In genomic region chrX:75086731-75087195, GRCh38 we compare ENCODE assay signal across 25 cellular contexts.
DNase-seq lines count a peak whose midpoint lies in the region; ATAC-seq and TF ChIP-seq lines count a peak whose summit lies in the region.
"Had no signal": no experiment of that assay in that cellular context is flagged by ENCODE, and none has a peak within 500 bp of the region (broad histone marks: within the 10 kb centered on the region; RNA-seq: fewer than 3 reads in every experiment).

No MANE protein-coding gene starts in this region.

- DNase-seq in MCF 10A (ENCODE audit: unreplicated experiment): peak; percentile 13
- no peak for DNase-seq in breast epithelium (ENCODE audit: low spot score in 2 of 2)
- DNase-seq in cardiac fibroblast (ENCODE audit: low read depth in 2 of 2): peak; percentile 2 to 63
- DNase-seq in inferior parietal cortex (ENCODE audit: extremely low spot score): peak; percentile 1
- DNase-seq in stomach: peak; percentile 34
- no peak for DNase-seq in right lobe of liver
- DNase-seq in MM.1S: no peak
- no peak for DNase-seq in SK-N-DZ (ENCODE audit: low spot score)
- DNase-seq: activated CD4-positive, alpha-beta T cell treated with anti-CD3 and anti-CD28 coated beads for 48 hours; activated naive CD4-positive, alpha-beta T cell treated with anti-CD3 and anti-CD28 coated beads, Interleukin-2, amount 50 U/mL, for 16 hours; BE2C; Caco-2; endodermal cell; NCI-H146; NCI-H2171 treated with DMSO at 0.1 percent for 48 hours; NCI-H526 treated with DMSO at 0.1 percent for 48 hours; RPMI8226; stimulated activated CD4-positive, alpha-beta T cell treated with anti-CD3 and anti-CD28 coated beads, Interleukin-12 subunit alpha, Interleukin-12 subunit beta, amount 100 ng/mL, for 4 hours; stimulated activated CD4-positive, alpha-beta T cell treated with anti-CD3 and anti-CD28 coated beads, Interleukin-4, amount 100 ng/mL, for 4 hours; stimulated activated naive CD8-positive, alpha-beta T cell treated with anti-CD3 and anti-CD28 coated beads, Interleukin-15, amount 100 ng/mL, for 72 hours; trophoblast cell had no signal

- H3K4me1 Mint-ChIP-seq in MCF 10A (ENCODE audit: insufficient read depth, unreplicated experiment): no peaks in the 10 kb centered on the region
- H3K4me1 Mint-ChIP-seq: endodermal cell had no signal

- H3K9me2 ChIP-seq in MM.1S (replicated peaks; ENCODE audit: insufficient read depth, low read length): no peaks in the 10 kb centered on the region

- no peak overlapping the region for H3K4me3 ChIP-seq in breast epithelium
- no peak overlapping the region for H3K4me3 ChIP-seq in cardiac fibroblast (replicated peaks in 1 of 2; ENCODE audit: low read depth in 2 of 2, low read length in 2 of 2)
- no peak overlapping the region for H3K4me3 ChIP-seq in stomach
- no peak overlapping the region for H3K4me3 ChIP-seq in right lobe of liver
- H3K4me3 ChIP-seq in MM.1S (ENCODE audit: low read length): no peak overlapping the region
- H3K4me3 ChIP-seq: coronary artery, prostate gland, SK-N-MC had no signal

- no peak for ATAC-seq in right lobe of liver
- ATAC-seq: stimulated activated naive CD8-positive, alpha-beta T cell treated with anti-CD3 and anti-CD28 coated beads, Interleukin-15, amount 100 ng/mL, for 72 hours had no signal

- no peaks in the 10 kb centered on the region for H3K36me3 ChIP-seq in breast epithelium
- H3K36me3 ChIP-seq in stomach: no peaks in the 10 kb centered on the region
- H3K36me3 ChIP-seq in right lobe of liver: no peaks in the 10 kb centered on the region
- H3K36me3 ChIP-seq in MM.1S (replicated peaks; ENCODE audit: insufficient read depth, low read length): no peaks in the 10 kb centered on the region
- H3K36me3 ChIP-seq: BE2C, prostate gland had no signal

- TF ChIP-seq CTCF in MCF 10A (IDR thresholded peaks at IDR 0.05; ENCODE audit: unreplicated experiment) (no peak), breast epithelium (IDR thresholded peaks at IDR 0.05) (no peak), cardiac fibroblast (IDR thresholded peaks at IDR 0.05; ENCODE audit: low read depth, low read length) (no peak), stomach (IDR thresholded peaks at IDR 0.05) (no peak), right lobe of liver (IDR thresholded peaks at IDR 0.05) (no peak), MM.1S (IDR thresholded peaks at IDR 0.05; ENCODE audit: low read length) (no peak)

- H3F3A ChIP-seq in MM.1S (ENCODE audit: insufficient read depth, low read length): no peaks in the 10 kb centered on the region

- no TSS peak for BruUV-seq in MCF 10A (replicated peaks; lab: Mats Ljungman, UMichigan)

- TF ChIP-seq EP300 in stomach (IDR thresholded peaks at IDR 0.05): no peak

- CTCF ChIA-PET in MCF 10A (lab: Yijun Ruan, JAX): interaction anchor here (0.7 kb wide), 1 partner anchor 1062 kb away, joined by 3 read pairs; no protein-coding TSS in a partner anchor

- H3K9me3 Mint-ChIP-seq in MCF 10A (ENCODE audit: unreplicated experiment): no peaks in the 10 kb centered on the region
- H3K9me3 Mint-ChIP-seq: stimulated activated naive CD8-positive, alpha-beta T cell treated with anti-CD3 and anti-CD28 coated beads, Interleukin-15, amount 100 ng/mL, for 72 hours had no signal

- H3K27ac Mint-ChIP-seq in MCF 10A (ENCODE audit: low read depth, unreplicated experiment): no peak overlapping the region
- H3K27ac Mint-ChIP-seq: endodermal cell; stimulated activated naive CD8-positive, alpha-beta T cell treated with anti-CD3 and anti-CD28 coated beads, Interleukin-15, amount 100 ng/mL, for 72 hours had no signal

- H3K27me3 Mint-ChIP-seq in MCF 10A (ENCODE audit: insufficient read depth, unreplicated experiment): peaks cover 40% of the 10 kb centered on the region
- H3K27me3 Mint-ChIP-seq: stimulated activated naive CD8-positive, alpha-beta T cell treated with anti-CD3 and anti-CD28 coated beads, Interleukin-15, amount 100 ng/mL, for 72 hours had no signal

- H3K36me3 Mint-ChIP-seq in MCF 10A (ENCODE audit: insufficient read depth, unreplicated experiment): no peaks in the 10 kb centered on the region

- H3K9me3 ChIP-seq in breast epithelium (peaks cover 0 to 10% of the 10 kb centered on the region in 2 donors), stomach (no peaks in the 10 kb centered on the region), right lobe of liver (no peaks in the 10 kb centered on the region), MM.1S (replicated peaks; ENCODE audit: insufficient read depth, low read length) (no peaks in the 10 kb centered on the region)
- H3K9me3 ChIP-seq: BE2C, Caco-2, prostate gland had no signal

- intact Hi-C loops in MCF 10A (cut with micrococcal nuclease) (no loop called here), breast epithelium (cut with DNase I; ENCODE audit: low total_unique reads) (loop anchor here (5.0 kb wide), 1 partner anchor 106 kb away; no protein-coding TSS in a partner anchor), stomach (cut with DNase I; ENCODE audit: low total_unique reads) (no loop called here), right lobe of liver (cut with DNase I) (no loop called here)

- H3K9ac ChIP-seq in MM.1S (ENCODE audit: low read length): no peak overlapping the region

- TF ChIP-seq POLR2A in breast epithelium (IDR thresholded peaks at IDR 0.05): no peak
- TF ChIP-seq POLR2A in stomach (IDR thresholded peaks at IDR 0.05): no peak
- no peak for TF ChIP-seq POLR2A in right lobe of liver (IDR thresholded peaks at IDR 0.05)

- H3K27ac ChIP-seq in breast epithelium (no peak overlapping the region), stomach (peak overlapping the region in 2 of 5 donors; percentile 26 to 57), right lobe of liver (no peak overlapping the region), MM.1S (ENCODE audit: low read length) (no peak overlapping the region)
- H3K27ac ChIP-seq: coronary artery, HL-60, prostate gland, SK-N-MC had no signal

- no peaks in the 10 kb centered on the region for H3K4me1 ChIP-seq in breast epithelium
- peaks cover 0 to 19% (median 9%) of the 10 kb centered on the region in 4 donors for H3K4me1 ChIP-seq in stomach
- no peaks in the 10 kb centered on the region for H3K4me1 ChIP-seq in right lobe of liver
- H3K4me1 ChIP-seq in MM.1S (ENCODE audit: low read length): no peaks in the 10 kb centered on the region
- H3K4me1 ChIP-seq: BE2C, prostate gland had no signal

- H4K20me1 ChIP-seq in MM.1S (ENCODE audit: insufficient read depth, low read length): no peaks in the 10 kb centered on the region

- no peak overlapping the region for H3K4me3 Mint-ChIP-seq in MCF 10A (ENCODE audit: unreplicated experiment)
- H3K4me3 Mint-ChIP-seq: endodermal cell; stimulated activated naive CD8-positive, alpha-beta T cell treated with anti-CD3 and anti-CD28 coated beads, Interleukin-15, amount 100 ng/mL, for 72 hours had no signal

- H3K79me2 ChIP-seq in MM.1S (ENCODE audit: low read length): no peaks in the 10 kb centered on the region; the same call in 1 of the 2 replicates

- no peak overlapping the region for H2AFZ ChIP-seq in MM.1S (ENCODE audit: low read length)

- no peaks in the 10 kb centered on the region for H3K27me3 ChIP-seq in breast epithelium
- no peaks in the 10 kb centered on the region for H3K27me3 ChIP-seq in stomach
- H3K27me3 ChIP-seq in right lobe of liver: no peaks in the 10 kb centered on the region
- no peaks in the 10 kb centered on the region for H3K27me3 ChIP-seq in MM.1S (replicated peaks; ENCODE audit: insufficient read depth, low read length)
- H3K27me3 ChIP-seq: BE2C had no signal

- POLR2A ChIA-PET in MCF 10A (lab: Yijun Ruan, JAX): interaction anchor here (0.5 to 0.9 kb wide), 3 partner anchors 7 to 267 kb away, joined by 3 read pairs; no protein-coding TSS in a partner anchor

- H3K4me2 ChIP-seq in MM.1S (ENCODE audit: low read depth, low read length): no peak overlapping the region

- 16 to 89% (median 33%) methylated on average over 2 of the region's 2 CpGs for WGBS in stomach, 5 donors
- WGBS in right lobe of liver (ENCODE audit: insufficient coverage, low coverage, low lambda C conversion rate, missing lambda C conversion rate): 28% methylated on average over 2 of the region's 2 CpGs

Comparison
In these comparisons a context has a peak if more than half of its experiments do, and no peak if none do; other contexts are left out.
1. DNase-seq: peak in MCF 10A (single experiment), cardiac fibroblast (2 of 2), inferior parietal cortex (single experiment) and stomach (single experiment); none in breast epithelium (0 of 2), right lobe of liver (0 of 3), MM.1S (single experiment) and SK-N-DZ (single experiment).